Comparison of ENCODE assay signal across 9 cellular contexts in the genomic region with DNA sequence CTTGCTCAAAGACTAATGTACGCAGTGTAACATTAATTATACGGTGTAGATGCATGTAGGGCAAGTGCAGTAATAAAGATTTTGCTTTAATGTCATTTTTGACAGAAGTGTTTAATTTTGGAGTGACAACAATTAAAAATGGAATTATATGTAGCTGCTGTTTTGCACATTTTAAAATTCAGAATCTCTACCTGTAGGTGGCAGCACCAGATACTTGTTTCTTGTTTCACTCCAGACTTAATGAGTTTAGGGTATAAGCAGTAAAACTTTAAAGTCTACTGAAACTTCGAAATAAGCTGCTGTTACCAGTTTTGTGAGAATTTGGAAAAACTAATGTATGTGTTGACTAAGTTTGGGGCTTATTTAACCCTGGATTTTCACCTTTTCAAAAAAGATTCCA.
DNase-seq lines count a peak whose midpoint lies in the region; ATAC-seq, FAIRE-seq and TF ChIP-seq lines count a peak whose summit lies in the region.
"Had no signal": no experiment of that assay in that cellular context is flagged by ENCODE, and none has a peak within 500 bp of the region (broad histone marks: within the 10 kb centered on the region; RNA-seq: fewer than 3 reads in every experiment).

No MANE protein-coding gene starts in this region.

- H3K27me3 Mint-ChIP-seq in activated CD4-positive, alpha-beta memory T cell treated with anti-CD3 and anti-CD28 coated beads for 36 hours: no peaks in the 10 kb centered on the region
- H3K27me3 Mint-ChIP-seq: T-cell had no signal

- peak; percentile 53 for FAIRE-seq in D721Med (lab: Jason Lieb, UNC)

- H3K27ac ChIP-seq in SK-N-SH (ENCODE audit: low read depth in 2 of 2, low read length in 1 of 2): no peak overlapping the region
- H3K27ac ChIP-seq in foreskin keratinocyte: no peak overlapping the region
- peak overlapping the region in 2 of 3 donors; percentile 12 to 29 for H3K27ac ChIP-seq in thyroid gland

- no peaks in the 10 kb centered on the region for H3K79me2 ChIP-seq in SK-N-SH (ENCODE audit: insufficient read depth)

- TF ChIP-seq POLR2A in thyroid gland (IDR thresholded peaks at IDR 0.05): no peak

- DNase-seq in D721Med (ENCODE audit: insufficient read length, low spot score): no peak
- peak; percentile 4 for DNase-seq in H4 (ENCODE audit: low spot score)
- peak; percentile 7 for DNase-seq in SK-N-SH
- DNase-seq in foreskin keratinocyte: peak in 1 of 2 donors; percentile 6
- no peak for DNase-seq in thyroid gland
- no peak for DNase-seq in activated CD4-positive, alpha-beta memory T cell treated with anti-CD3 and anti-CD28 coated beads for 36 hours

- POLR2A ChIA-PET in SK-N-SH (lab: Yijun Ruan, JAX): no interaction called here
- POLR2A ChIA-PET in activated CD4-positive, alpha-beta memory T cell treated with anti-CD3 and anti-CD28 coated beads for 36 hours (lab: Charles Lee): no interaction called here

- intact Hi-C loops in thyroid gland (cut with DNase I): loop anchor here (10.0 kb wide), 1 partner anchor 306 kb away; no protein-coding TSS in a partner anchor
- intact Hi-C loops in activated CD4-positive, alpha-beta memory T cell treated with anti-CD3 and anti-CD28 coated beads for 36 hours (cut with micrococcal nuclease): loop anchor here (5.0 kb wide), 2 partner anchors 179 to 304 kb away; a partner anchor contains a TSS

- no peaks in the 10 kb centered on the region for H3K9me2 ChIP-seq in SK-N-SH

- no peak overlapping the region for H3K4me3 ChIP-seq in SK-N-SH (ENCODE audit: low read depth in 2 of 2, low read length in 1 of 2)
- no peak overlapping the region for H3K4me3 ChIP-seq in thyroid gland (replicated peaks in 1 of 3)

- H3K27ac Mint-ChIP-seq in activated CD4-positive, alpha-beta memory T cell treated with anti-CD3 and anti-CD28 coated beads for 36 hours: no peak overlapping the region
- H3K27ac Mint-ChIP-seq: T-cell had no signal

- H3K4me2 ChIP-seq in SK-N-SH: no peak overlapping the region

- CTCF ChIA-PET in SK-N-SH (lab: Yijun Ruan, JAX): interaction anchor here (0.7 to 3.4 kb wide), 43 partner anchors 9 to 347 kb away, joined by 3 to 48 read pairs (median 5); no protein-coding TSS in a partner anchor
- CTCF ChIA-PET in activated CD4-positive, alpha-beta memory T cell treated with anti-CD3 and anti-CD28 coated beads for 36 hours (lab: Charles Lee): interaction anchor here (0.6 to 3.3 kb wide), 14 partner anchors 9 to 305 kb away, joined by 3 to 44 read pairs (median 4); a partner anchor contains a TSS

- TF ChIP-seq CTCF in D721Med (IDR thresholded peaks at IDR 0.05; ENCODE audit: insufficient read depth, missing control alignments) (peak; percentile 50), SK-N-SH (IDR thresholded peaks at IDR 0.05) (peak; percentile 78), foreskin keratinocyte (conservative IDR thresholded peaks at IDR 0.05) (peak; percentile 59), thyroid gland (IDR thresholded peaks at IDR 0.05) (peak in 3 of 6 experiments; percentile 43 to 59 (median 49))

- no peak for TF ChIP-seq EP300 in SK-N-SH (IDR thresholded peaks at IDR 0.05; ENCODE audit: borderline replicate concordance in 1 of 2, low read depth in 1 of 2, low read length in 1 of 2)

- 20% methylated on average over 3 of the region's 3 CpGs for WGBS in SK-N-SH (ENCODE audit: low lambda C conversion rate)
- 51 to 55% methylated on average over 3 of the region's 3 CpGs for WGBS in thyroid gland, 2 donors

- ATAC-seq in foreskin keratinocyte (no peak), GM19397 (IDR thresholded peaks at IDR 0.05; ENCODE audit: unreplicated experiment) (no peak)
- ATAC-seq in activated CD4-positive, CD25-positive, alpha-beta regulatory T cell treated with anti-CD3 and anti-CD28 coated beads, Interleukin-2, amount 50 U/mL, for 24 hours: no peak
- ATAC-seq: T-cell had no signal

- H3K36me3 Mint-ChIP-seq in activated CD4-positive, alpha-beta memory T cell treated with anti-CD3 and anti-CD28 coated beads for 36 hours: peaks cover 10% of the 10 kb centered on the region

- no peaks in the 10 kb centered on the region; a peak in 1 of 4 replicates for H3K4me1 ChIP-seq in SK-N-SH (ENCODE audit: control insufficient read depth in 1 of 2, insufficient read depth in 2 of 2, low read depth in 1 of 2, low read length in 1 of 2)
- no peaks in the 10 kb centered on the region for H3K4me1 ChIP-seq in foreskin keratinocyte
- peaks cover 11 to 12% of the 10 kb centered on the region in 2 donors for H3K4me1 ChIP-seq in thyroid gland

- H3K9me3 Mint-ChIP-seq in activated CD4-positive, alpha-beta memory T cell treated with anti-CD3 and anti-CD28 coated beads for 36 hours: no peaks in the 10 kb centered on the region
- H3K9me3 Mint-ChIP-seq: T-cell had no signal

- H3K9ac ChIP-seq in SK-N-SH: no peak overlapping the region

- H3K27me3 ChIP-seq in SK-N-SH (ENCODE audit: insufficient read depth) (no peaks in the 10 kb centered on the region), foreskin keratinocyte (no peaks in the 10 kb centered on the region), thyroid gland (no peaks in the 10 kb centered on the region)

- no peak overlapping the region for H2AFZ ChIP-seq in SK-N-SH (ENCODE audit: low read depth)

- no peaks in the 10 kb centered on the region for H3K4me1 Mint-ChIP-seq in activated CD4-positive, alpha-beta memory T cell treated with anti-CD3 and anti-CD28 coated beads for 36 hours (ENCODE audit: low read depth)
- H3K4me1 Mint-ChIP-seq: T-cell had no signal

- no peaks in the 10 kb centered on the region for H3K9me3 ChIP-seq in SK-N-SH
- H3K9me3 ChIP-seq in thyroid gland: no peaks in the 10 kb centered on the region

- no peaks in the 10 kb centered on the region for H3K36me3 ChIP-seq in SK-N-SH (replicated peaks in 1 of 2; ENCODE audit: control insufficient read depth in 1 of 2, insufficient read depth in 2 of 2, low read length in 1 of 2)
- no peaks in the 10 kb centered on the region for H3K36me3 ChIP-seq in thyroid gland

- no peaks in the 10 kb centered on the region for H3F3A ChIP-seq in SK-N-SH (replicated peaks; ENCODE audit: insufficient read depth)

- TF ChIP-seq RAD21 in SK-N-SH (IDR thresholded peaks at IDR 0.05; ENCODE audit: low read length): peak; percentile 65

- H3K4me3 Mint-ChIP-seq in activated CD4-positive, alpha-beta memory T cell treated with anti-CD3 and anti-CD28 coated beads for 36 hours: no peak overlapping the region
- H3K4me3 Mint-ChIP-seq: T-cell had no signal

- H4K20me1 ChIP-seq in SK-N-SH (ENCODE audit: insufficient read depth): no peaks in the 10 kb centered on the region

TF ChIP-seq in SK-N-SH, 30 proteins besides CTCF, POLR2A, EP300 and RAD21:
- TF ChIP-seq CHD2 (IDR thresholded peaks at IDR 0.05; ENCODE audit: low read length, partially characterized antibody) (no peak), SMC3 (IDR thresholded peaks at IDR 0.05; ENCODE audit: low read depth, low read length) (peak; percentile 30)
TF ChIP-seq in SK-N-SH: peak in this region for 1.

Comparison
In these comparisons a context has a peak if more than half of its experiments do, and no peak if none do; other contexts are left out.
1. DNase-seq: peak in H4 (single experiment) and SK-N-SH (single experiment); none in D721Med (single experiment), thyroid gland (0 of 2) and activated CD4-positive, alpha-beta memory T cell treated with anti-CD3 and anti-CD28 coated beads for 36 hours (single experiment).
2. H3K27ac ChIP-seq: peak in thyroid gland (2 of 3); none in SK-N-SH (0 of 2) and foreskin keratinocyte (single experiment).